Comparison of ENCODE assay signal across 25 cellular contexts in genomic region chr18:68979737-68980136, GRCh38.
DNase-seq lines count a peak whose midpoint lies in the region; ATAC-seq, FAIRE-seq and TF ChIP-seq lines count a peak whose summit lies in the region.
"Had no signal": no experiment of that assay in that cellular context is flagged by ENCODE, and none has a peak within 500 bp of the region (broad histone marks: within the 10 kb centered on the region; RNA-seq: fewer than 3 reads in every experiment).

No MANE protein-coding gene starts in this region.

- no peaks in the 10 kb centered on the region for H3K36me3 ChIP-seq in bronchial epithelial cell (ENCODE audit: control insufficient read depth, insufficient read depth, low read length)
- H3K36me3 ChIP-seq: BLaER1 treated with 17β-estradiol and CSF1 and Interleukin-3, amounts not matched to agents 10 nM and 100 nM had no signal

- no peaks in the 10 kb centered on the region for H3K36me3 Mint-ChIP-seq in nephron progenitor cell (ENCODE audit: low read depth)
- H3K36me3 Mint-ChIP-seq: CD8-positive, alpha-beta T cell had no signal

- H3K27ac Mint-ChIP-seq in nephron progenitor cell = peak overlapping the region; percentile 84
- H3K27ac Mint-ChIP-seq: B cell; CD4-positive, alpha-beta T cell; CD8-positive, alpha-beta T cell had no signal

- peaks cover 9% of the 10 kb centered on the region for H3K9me3 Mint-ChIP-seq in nephron progenitor cell
- H3K9me3 Mint-ChIP-seq: CD4-positive, alpha-beta T cell; CD8-positive, alpha-beta T cell had no signal

- no peak overlapping the region for H3K4me3 Mint-ChIP-seq in nephron progenitor cell
- H3K4me3 Mint-ChIP-seq: B cell; CD4-positive, alpha-beta T cell; CD8-positive, alpha-beta T cell had no signal

- no peaks in the 10 kb centered on the region for H3K4me1 Mint-ChIP-seq in nephron progenitor cell
- H3K4me1 Mint-ChIP-seq: B cell had no signal

- peak; percentile 46 for DNase-seq in LHCN-M2 (ENCODE audit: low read depth)
- DNase-seq in bronchial epithelial cell (ENCODE audit: low read depth) = no peak
- no peak for DNase-seq in nephron progenitor cell
- no peak for DNase-seq in KG1 (lab: John Stamatoyannopoulos, UW)
- DNase-seq in SKM-1 treated with dmso at 0.1 percent for 144 hours (lab: John Stamatoyannopoulos, UW; ENCODE audit: unreplicated experiment) = no peak
- no peak for DNase-seq in NCI-H2227 (lab: John Stamatoyannopoulos, UW; ENCODE audit: unreplicated experiment)
- DNase-seq: AML-193; Caco-2; CD4-positive, alpha-beta T cell; CD8-positive, alpha-beta T cell; DMS 273 treated with DMSO at 0.1 percent for 48 hours; DMS153; DMS53; DMS79; DND-41; EL; GDM1 had no signal

- ATAC-seq in GM19463 (IDR thresholded peaks at IDR 0.05; ENCODE audit: unreplicated experiment) (peak; percentile 65), GM21786 (IDR thresholded peaks at IDR 0.05; ENCODE audit: unreplicated experiment) (no peak)
- ATAC-seq: A549; CD8-positive, alpha-beta T cell; GM12878 had no signal

- no peaks in the 10 kb centered on the region for H3K27me3 Mint-ChIP-seq in nephron progenitor cell (ENCODE audit: low read depth, poor library complexity)
- H3K27me3 Mint-ChIP-seq: B cell; CD4-positive, alpha-beta T cell had no signal

- H3K27me3 ChIP-seq in bronchial epithelial cell (ENCODE audit: control insufficient read depth, insufficient read depth, low read length) = no peaks in the 10 kb centered on the region
- H3K27me3 ChIP-seq: BLaER1 treated with 17β-estradiol and CSF1 and Interleukin-3, amounts not matched to agents 10 nM and 100 nM had no signal

- no peak for TF ChIP-seq CTCF in bronchial epithelial cell (IDR thresholded peaks at IDR 0.05; ENCODE audit: insufficient read depth, low read length, severe bottlenecking)
- TF ChIP-seq CTCF in nephron progenitor cell (IDR thresholded peaks at IDR 0.05) = no peak

- FAIRE-seq in bronchial epithelial cell (lab: Jason Lieb, UNC) = peak; percentile 55
- FAIRE-seq: A549, GM12878, GM12892, GM18507 had no signal

- no peak overlapping the region for H3K4me3 ChIP-seq in bronchial epithelial cell (ENCODE audit: low read depth, low read length)
- H3K4me3 ChIP-seq: A549; BLaER1 treated with 17β-estradiol and CSF1 and Interleukin-3, amounts not matched to agents 10 nM and 100 nM; GM12878 had no signal
